Comparison of ENCODE assay signal across 4 cellular contexts in genomic region chr21:25181690-25182089, GRCh38.
DNase-seq lines count a peak whose midpoint lies in the region; ATAC-seq, FAIRE-seq and TF ChIP-seq lines count a peak whose summit lies in the region.
"Not testable (repeated sequence)": the region's sequence is repeated elsewhere in the genome, so short reads cannot be mapped to it uniquely, and the experiment has no call there.

No MANE protein-coding gene starts in this region.

- ATAC-seq in A549: not testable (repeated sequence)

- POLR2A ChIA-PET in A549 (lab: Yijun Ruan, JAX); HEK293 (lab: Yijun Ruan, JAX): not testable (repeated sequence)

- not testable (repeated sequence) for H3K4me1 ChIP-seq in A549; HEK293 (ENCODE audit: control insufficient read depth, insufficient read depth, low read length)
- H3K4me1 ChIP-seq in OCI-LY3 (ENCODE audit: low read length): peaks cover 82% of the 10 kb centered on the region

- not testable (repeated sequence) for H3K9me3 ChIP-seq in A549; HEK293 (ENCODE audit: control insufficient read depth, insufficient read depth, low read depth, low read length); OCI-LY3 (ENCODE audit: insufficient read depth, low read length)

- not testable (repeated sequence) for TF ChIP-seq POLR2A in A549 (IDR thresholded peaks at IDR 0.05; ENCODE audit: low read length)

- DNase-seq in A549 (ENCODE audit: low read depth in 1 of 2, low spot score in 1 of 2); GM19239 (ENCODE audit: insufficient read length, low spot score): not testable (repeated sequence)

- not testable (repeated sequence) for H3K27ac ChIP-seq in A549; HEK293 (ENCODE audit: extremely low read depth, low read depth, low read length)
- H3K27ac ChIP-seq in OCI-LY3 (ENCODE audit: low read length): peak overlapping the region; percentile 97

- H3K27me3 ChIP-seq in OCI-LY3 (ENCODE audit: low read depth, low read length): not testable (repeated sequence)

- TF ChIP-seq CTCF in A549 (IDR thresholded peaks at IDR 0.05); HEK293 (tag by site-specific recombination; IDR thresholded peaks at IDR 0.05); OCI-LY3 (IDR thresholded peaks at IDR 0.05; ENCODE audit: low read depth, low read length): not testable (repeated sequence)

- FAIRE-seq in A549 (lab: Jason Lieb, UNC): not testable (repeated sequence)
- FAIRE-seq in GM19239 (lab: Jason Lieb, UNC): peak; percentile 80

- TF ChIP-seq RAD21 in A549 (conservative IDR thresholded peaks at IDR 0.05 in 1 of 2, IDR thresholded peaks at IDR 0.05 in 1 of 2): not testable (repeated sequence)

- H3K4me3 ChIP-seq in A549; HEK293 (ENCODE audit: low read depth, low read length); OCI-LY3 (ENCODE audit: low read length): not testable (repeated sequence)

- 7% methylated on average over 3 of the region's 3 CpGs for WGBS in A549 (ENCODE audit: missing lambda C conversion rate)

- CTCF ChIA-PET in A549 (lab: Yijun Ruan, JAX): not testable (repeated sequence)
- CTCF ChIA-PET in HEK293 (lab: Yijun Ruan, JAX): interaction anchor here (0.5 to 1.0 kb wide), 2 partner anchors 9 to 908 kb away, joined by 3 to 4 read pairs; no protein-coding TSS in a partner anchor

- H3K79me2 ChIP-seq in OCI-LY3 (ENCODE audit: low read length): not testable (repeated sequence)

- not testable (repeated sequence) for H3K36me3 ChIP-seq in HEK293 (ENCODE audit: control insufficient read depth in 2 of 2, insufficient read depth in 1 of 2, low read length in 2 of 2); OCI-LY3 (replicated peaks; ENCODE audit: low read depth, low read length)

- peak overlapping the region; percentile 30 for H3K9ac ChIP-seq in OCI-LY3 (ENCODE audit: low read length)

- H3K4me2 ChIP-seq in A549: not testable (repeated sequence)
- H3K4me2 ChIP-seq in OCI-LY3 (ENCODE audit: low read length): peak overlapping the region; percentile 23; the same call in 1 of the 2 replicates

- not testable (repeated sequence) for H4K20me1 ChIP-seq in OCI-LY3 (ENCODE audit: insufficient read depth, low read length)

- 0 out of 2 replicates have a peak overlapping the region, but pooled peaks have one; percentile 4 for H2AFZ ChIP-seq in OCI-LY3 (ENCODE audit: low read depth, low read length)

- TF ChIP-seq EP300 in A549 (IDR thresholded peaks at IDR 0.05): not testable (repeated sequence)

TF ChIP-seq in A549, 52 proteins besides CTCF, POLR2A, EP300 and RAD21:
- peak; percentile 51 for TF ChIP-seq ZC3H11A (IDR thresholded peaks at IDR 0.05)

TF ChIP-seq in HEK293, 187 proteins besides CTCF, POLR2A, EP300 and RAD21:
- TF ChIP-seq ZBTB11 (tag by site-specific recombination; conservative IDR thresholded peaks at IDR 0.05; ENCODE audit: low read depth) (peak; percentile 47; the same call in 1 of the 2 replicates), ZNF140 (tag by site-specific recombination; IDR thresholded peaks at IDR 0.05) (peak; percentile 19; the same call in 1 of the 2 replicates), ZNF394 (tag by site-specific recombination; IDR thresholded peaks at IDR 0.05; ENCODE audit: borderline replicate concordance) (peak; percentile 78; the same call in 1 of the 2 replicates), ZNF555 (tag by site-specific recombination; conservative IDR thresholded peaks at IDR 0.05) (peak; percentile 45), ZNF623 (tag by site-specific recombination; IDR thresholded peaks at IDR 0.05) (peak; percentile 30; the same call in 1 of the 2 replicates), ZNF518A (tag by site-specific recombination; conservative IDR thresholded peaks at IDR 0.05; ENCODE audit: low read depth) (peak; percentile 65; the same call in 1 of the 2 replicates), ZNF426 (tag by site-specific recombination; IDR thresholded peaks at IDR 0.05) (peak; percentile 50)
